In the genomic region with DNA sequence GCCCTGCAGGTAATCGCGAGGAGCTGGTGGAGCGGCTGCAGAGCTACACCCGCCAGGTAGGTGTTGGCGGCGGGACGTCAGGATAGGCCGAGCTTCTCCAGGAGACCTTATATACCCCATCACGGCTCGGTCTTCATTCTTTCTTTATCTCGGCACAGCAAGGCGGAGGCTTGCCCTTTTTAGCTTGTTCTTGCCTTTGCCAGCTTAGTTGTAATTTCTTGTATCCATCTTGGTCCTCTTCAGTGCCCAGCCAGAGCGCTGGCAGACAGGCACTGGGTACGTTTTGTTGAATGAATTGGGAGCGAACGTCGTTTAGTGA, we compare ENCODE assay signal across 8 cellular contexts. TPM values are rescaled to one million over a fixed set of nuclear protein-coding genes. Genes with fewer than 3 reads are reported as not detected.
DNase-seq lines count a peak whose midpoint lies in the region; ATAC-seq, FAIRE-seq and TF ChIP-seq lines count a peak whose summit lies in the region.

No MANE protein-coding gene starts in this region.

- dilution Hi-C loops in endothelial cell of umbilical vein (cut with MboI; ENCODE audit: extremely low pct_ligation_motif_present, low sequenced_read_pairs), result no loop called here

- peaks cover 29% of the 10 kb centered on the region for H3K4me1 ChIP-seq in CD8-positive, alpha-beta T cell (ENCODE audit: insufficient read depth, low read length)
- H3K4me1 ChIP-seq in OCI-LY7 (ENCODE audit: insufficient read depth, low read length, poor library complexity, severe bottlenecking) (peaks cover 21% of the 10 kb centered on the region), endothelial cell of umbilical vein (ENCODE audit: control insufficient read depth, extremely low read depth, insufficient read depth, low read length) (peaks cover 14% of the 10 kb centered on the region)

- no peaks in the 10 kb centered on the region for H3K9me2 ChIP-seq in OCI-LY7 (ENCODE audit: insufficient read depth, low read length)

- no peaks in the 10 kb centered on the region for H3K27me3 ChIP-seq in CD8-positive, alpha-beta T cell (ENCODE audit: insufficient read depth, low read length)
- H3K27me3 ChIP-seq in endothelial cell of umbilical vein (ENCODE audit: control insufficient read depth in 2 of 2, insufficient read depth in 2 of 2, low read length in 2 of 2), result no peaks in the 10 kb centered on the region

- peak overlapping the region; percentile 98 for H3K4me3 Mint-ChIP-seq in CD8-positive, alpha-beta T cell
- peak overlapping the region; percentile 100 for H3K4me3 Mint-ChIP-seq in osteocyte (ENCODE audit: unreplicated experiment)

- no peaks in the 10 kb centered on the region for H3K9me1 ChIP-seq in endothelial cell of umbilical vein (replicated peaks; ENCODE audit: control insufficient read depth, extremely low read depth, insufficient read depth, low read length)

- peaks cover 26% of the 10 kb centered on the region for H3K79me2 ChIP-seq in OCI-LY7 (ENCODE audit: insufficient read depth, low read depth, low read length)
- peaks cover 28% of the 10 kb centered on the region for H3K79me2 ChIP-seq in endothelial cell of umbilical vein (ENCODE audit: control insufficient read depth, insufficient read depth, low read length)

- H3K27ac ChIP-seq in CD8-positive, alpha-beta T cell (ENCODE audit: low read depth, low read length), result peak overlapping the region; percentile 87
- peak overlapping the region; percentile 45 for H3K27ac ChIP-seq in OCI-LY7 (ENCODE audit: low read depth, low read length, poor library complexity, severe bottlenecking)
- H3K27ac ChIP-seq in endothelial cell of umbilical vein (ENCODE audit: insufficient read depth, low read depth, low read length), result peak overlapping the region; percentile 63

- H3K4me2 ChIP-seq in OCI-LY7 (ENCODE audit: low read length) (peak overlapping the region; percentile 79), endothelial cell of umbilical vein (ENCODE audit: insufficient read depth, low read length) (peak overlapping the region; percentile 89)

- no peak for FAIRE-seq in endothelial cell of umbilical vein (lab: Jason Lieb, UNC)

- BruUV-seq in OCI-LY7 (replicated peaks; lab: Mats Ljungman, UMichigan), result TSS peak; percentile 81
- TSS peak; percentile 66 for BruUV-seq in endothelial cell of umbilical vein (replicated peaks; lab: Mats Ljungman, UMichigan)

- H3K9me3 Mint-ChIP-seq in CD8-positive, alpha-beta T cell, result no peaks in the 10 kb centered on the region
- no peaks in the 10 kb centered on the region for H3K9me3 Mint-ChIP-seq in osteocyte (ENCODE audit: unreplicated experiment)

- H3K4me1 Mint-ChIP-seq in CD8-positive, alpha-beta T cell (ENCODE audit: low read depth), result peaks cover 32% of the 10 kb centered on the region
- peaks cover 43% of the 10 kb centered on the region for H3K4me1 Mint-ChIP-seq in osteocyte (ENCODE audit: unreplicated experiment)

- H4K20me1 ChIP-seq in OCI-LY7 (ENCODE audit: insufficient read depth, low read length) (no peaks in the 10 kb centered on the region), endothelial cell of umbilical vein (replicated peaks; ENCODE audit: control insufficient read depth, extremely low read depth, insufficient read depth, low read length) (no peaks in the 10 kb centered on the region)

- peaks cover 27% of the 10 kb centered on the region for H3K36me3 ChIP-seq in CD8-positive, alpha-beta T cell (ENCODE audit: insufficient read depth, low read length)
- H3K36me3 ChIP-seq in OCI-LY7 (ENCODE audit: insufficient read depth, low read length) (peaks cover 49% of the 10 kb centered on the region), endothelial cell of umbilical vein (ENCODE audit: control insufficient read depth in 2 of 2, extremely low read depth in 1 of 2, insufficient read depth in 2 of 2, low read length in 2 of 2) (peaks cover 18 to 22% of the 10 kb centered on the region in 2 experiments)

- TF ChIP-seq CTCF in CD8-positive, alpha-beta T cell (IDR thresholded peaks at IDR 0.05), result no peak
- no peak for TF ChIP-seq CTCF in OCI-LY7 (conservative IDR thresholded peaks at IDR 0.05; ENCODE audit: low read length)
- no peak for TF ChIP-seq CTCF in endothelial cell of umbilical vein (IDR thresholded peaks at IDR 0.05; ENCODE audit: extremely low read depth in 1 of 2, insufficient read depth in 1 of 2, low read depth in 1 of 2, low read length in 2 of 2)
- TF ChIP-seq CTCF in osteocyte (IDR thresholded peaks at IDR 0.05), result no peak

- H2AFZ ChIP-seq in OCI-LY7 (ENCODE audit: low read length), result no peak overlapping the region; the same call in 1 of the 2 replicates
- peak overlapping the region; percentile 83 for H2AFZ ChIP-seq in endothelial cell of umbilical vein (ENCODE audit: low read depth, low read length)

- H3K36me3 Mint-ChIP-seq in CD8-positive, alpha-beta T cell, result peaks cover 42% of the 10 kb centered on the region
- H3K36me3 Mint-ChIP-seq in osteocyte (ENCODE audit: unreplicated experiment), result peaks cover 28% of the 10 kb centered on the region

- DNase-seq in CD8-positive, alpha-beta T cell, result no peak
- no peak for DNase-seq in OCI-LY7 (ENCODE audit: low spot score)
- no peak for DNase-seq in endothelial cell of umbilical vein (ENCODE audit: low read depth, low spot score)
- no peak for DNase-seq in osteocyte (ENCODE audit: extremely low spot score, unreplicated experiment)
- no peak for DNase-seq in NCI-H1105 (lab: John Stamatoyannopoulos, UW)
- no peak for DNase-seq in OCI-M2 (lab: John Stamatoyannopoulos, UW; ENCODE audit: unreplicated experiment)
- no peak for DNase-seq in superior temporal gyrus (ENCODE audit: extremely low spot score)

- H3K27me3 Mint-ChIP-seq in CD8-positive, alpha-beta T cell (ENCODE audit: low read depth), result no peaks in the 10 kb centered on the region
- no peaks in the 10 kb centered on the region for H3K27me3 Mint-ChIP-seq in osteocyte (ENCODE audit: unreplicated experiment)

- TF ChIP-seq POLR2A in endothelial cell of umbilical vein (IDR thresholded peaks at IDR 0.05; ENCODE audit: low read depth, low read length), result no peak

- H3K9ac ChIP-seq in endothelial cell of umbilical vein (replicated peaks; ENCODE audit: extremely low read depth, insufficient read depth, low read length), result peak overlapping the region; percentile 88

- no peaks in the 10 kb centered on the region for H3K9me3 ChIP-seq in CD8-positive, alpha-beta T cell (ENCODE audit: low read length)
- no peaks in the 10 kb centered on the region for H3K9me3 ChIP-seq in OCI-LY7 (ENCODE audit: low read length)
- H3K9me3 ChIP-seq in endothelial cell of umbilical vein (replicated peaks; ENCODE audit: control insufficient read depth, insufficient read depth, low read length), result no peaks in the 10 kb centered on the region

- intact Hi-C loops in CD8-positive, alpha-beta T cell (cut with DNase I, micrococcal nuclease), result loop anchor here (1.0 to 5.0 kb wide), 12 partner anchors 18 to 438 kb away; a partner anchor contains a TSS
- intact Hi-C loops in OCI-LY7 (cut with micrococcal nuclease; ENCODE audit: unreplicated experiment) (loop anchor here (1.0 to 5.0 kb wide), 3 partner anchors 50 to 193 kb away; a partner anchor contains a TSS), endothelial cell of umbilical vein (cut with micrococcal nuclease) (loop anchor here (1.0 to 5.0 kb wide), 4 partner anchors 16 to 192 kb away; a partner anchor contains a TSS)

- CTCF ChIA-PET in CD8-positive, alpha-beta T cell (lab: Charles Lee), result interaction anchor here (0.7 to 4.5 kb wide), 9 partner anchors 8 to 511 kb away, joined by 3 to 31 read pairs (median 4); no protein-coding TSS in a partner anchor
- CTCF ChIA-PET in OCI-LY7 (lab: Charles Lee; ENCODE audit: unreplicated experiment) (interaction anchor here (1.0 kb wide), 2 partner anchors 10 to 50 kb away, joined by 3 to 4 read pairs; no protein-coding TSS in a partner anchor), endothelial cell of umbilical vein (lab: Charles Lee) (interaction anchor here (1.1 to 4.0 kb wide), 3 partner anchors 16 to 282 kb away, joined by 3 to 16 read pairs (median 3); no protein-coding TSS in a partner anchor)

- peak overlapping the region; percentile 97 for H3K27ac Mint-ChIP-seq in CD8-positive, alpha-beta T cell
- peak overlapping the region; percentile 99 for H3K27ac Mint-ChIP-seq in osteocyte (ENCODE audit: unreplicated experiment)

- POLR2A ChIA-PET in CD8-positive, alpha-beta T cell (lab: Charles Lee), result interaction anchor here (0.6 to 2.8 kb wide), 11 partner anchors 15 to 1274 kb away, joined by 3 to 12 read pairs (median 4); a partner anchor contains a TSS
- POLR2A ChIA-PET in OCI-LY7 (lab: Charles Lee), result interaction anchor here (0.8 to 3.0 kb wide), 6 partner anchors 11 to 193 kb away, joined by 3 to 20 read pairs (median 7); no protein-coding TSS in a partner anchor
- POLR2A ChIA-PET in endothelial cell of umbilical vein (lab: Charles Lee), result interaction anchor here (0.6 to 0.9 kb wide), 2 partner anchors 10 to 138 kb away, joined by 3 to 4 read pairs; no protein-coding TSS in a partner anchor

- peak overlapping the region; percentile 97 for H3K4me3 ChIP-seq in CD8-positive, alpha-beta T cell (ENCODE audit: low read depth, low read length)
- peak overlapping the region; percentile 83 for H3K4me3 ChIP-seq in OCI-LY7 (ENCODE audit: low read depth, low read length, poor library complexity, severe bottlenecking)
- H3K4me3 ChIP-seq in endothelial cell of umbilical vein (replicated peaks in 1 of 3; ENCODE audit: insufficient read depth in 1 of 3, low read depth in 1 of 3, low read length in 3 of 3), result peak overlapping the region; percentile 67 to 93 (median 80)

- no peak for ATAC-seq in CD8-positive, alpha-beta T cell
- ATAC-seq in HG03280 (IDR thresholded peaks at IDR 0.05; ENCODE audit: unreplicated experiment), result no peak

RNA-seq across cellular contexts. Expression of a gene that starts 0.5 kb away (rescaled TPM):
- total RNA-seq in CD8-positive, alpha-beta T cell, result 100 to 1,000 TPM; 196 to 217 TPM
- 185 and 191 TPM in 2 replicates for total RNA-seq in OCI-LY7 (2014; rRNA removed; shearing (Covaris generic))
- 251 and 260 TPM in 2 replicates for total RNA-seq in OCI-LY7 (2022)
- 179 and 196 TPM in 2 replicates for total RNA-seq in endothelial cell of umbilical vein
- 99.4 and 132 TPM in 2 replicates for polyA plus RNA-seq in endothelial cell of umbilical vein
- polyA plus RNA-seq in endothelial cell of umbilical vein (2011; cell fraction: cytosol; rRNA removed), result 127 and 139 TPM in 2 replicates
- polyA plus RNA-seq in endothelial cell of umbilical vein (2011; cell fraction: nucleus; rRNA removed), result 131 and 143 TPM in 2 replicates
- polyA plus RNA-seq in endothelial cell of umbilical vein (2012), result 160 and 170 TPM in 2 replicates
- 37.8 and 42.4 TPM in 2 replicates for polyA minus RNA-seq in endothelial cell of umbilical vein
- 65.5 TPM for polyA minus RNA-seq in endothelial cell of umbilical vein (2011; cell fraction: cytosol; rRNA and poly(A)+ RNA removed)
- polyA minus RNA-seq in endothelial cell of umbilical vein (2011; cell fraction: nucleus; rRNA and poly(A)+ RNA removed), result 32.6 and 36.4 TPM in 2 replicates
- 193 and 198 TPM in 2 replicates for total RNA-seq in osteocyte

RNA-seq across cellular contexts. Expression of a gene that starts 3.7 kb away (rescaled TPM):
- total RNA-seq in CD8-positive, alpha-beta T cell, result not detected
- not detected in 2 replicates for total RNA-seq in OCI-LY7 (2014; rRNA removed; shearing (Covaris generic))
- not detected in 2 replicates for total RNA-seq in OCI-LY7 (2022)
- not detected in 2 replicates for total RNA-seq in endothelial cell of umbilical vein
- 0.15 and 0.24 TPM in 2 replicates for polyA plus RNA-seq in endothelial cell of umbilical vein
- polyA plus RNA-seq in endothelial cell of umbilical vein (2011; cell fraction: cytosol; rRNA removed), result 0.04 and 0.06 TPM in 2 replicates
- 0.17 TPM in 1 of 2 replicates, not detected in the other for polyA plus RNA-seq in endothelial cell of umbilical vein (2011; cell fraction: nucleus; rRNA removed)
- not detected in 2 replicates for polyA plus RNA-seq in endothelial cell of umbilical vein (2012)
- polyA minus RNA-seq in endothelial cell of umbilical vein, result not detected in 2 replicates
- polyA minus RNA-seq in endothelial cell of umbilical vein (2011; cell fraction: cytosol; rRNA and poly(A)+ RNA removed), result not detected
- polyA minus RNA-seq in endothelial cell of umbilical vein (2011; cell fraction: nucleus; rRNA and poly(A)+ RNA removed), result not detected in 2 replicates
- total RNA-seq in osteocyte, result 0.71 and 0.94 TPM in 2 replicates

RNA-seq across cellular contexts. Expression of a gene that starts 17.4 kb away (rescaled TPM):
- total RNA-seq in CD8-positive, alpha-beta T cell, result 100 to 1,000 TPM; 161 to 176 TPM
- 21.2 and 23.7 TPM in 2 replicates for total RNA-seq in OCI-LY7 (2014; rRNA removed; shearing (Covaris generic))
- total RNA-seq in OCI-LY7 (2022) (50.5 and 52.5 TPM in 2 replicates), endothelial cell of umbilical vein (52.8 and 64.4 TPM in 2 replicates), osteocyte (83.8 and 84.9 TPM in 2 replicates)
- polyA plus RNA-seq in endothelial cell of umbilical vein, result 24.8 and 26.4 TPM in 2 replicates
- 25.8 and 31.1 TPM in 2 replicates for polyA plus RNA-seq in endothelial cell of umbilical vein (2011; cell fraction: cytosol; rRNA removed)
- polyA plus RNA-seq in endothelial cell of umbilical vein (2011; cell fraction: nucleus; rRNA removed), result 52.0 and 54.9 TPM in 2 replicates
- polyA plus RNA-seq in endothelial cell of umbilical vein (2012), result 53.6 and 59.1 TPM in 2 replicates
- 60.0 and 67.9 TPM in 2 replicates for polyA minus RNA-seq in endothelial cell of umbilical vein
- polyA minus RNA-seq in endothelial cell of umbilical vein (2011; cell fraction: cytosol; rRNA and poly(A)+ RNA removed), result 63.5 TPM
- 63.3 and 93.6 TPM in 2 replicates for polyA minus RNA-seq in endothelial cell of umbilical vein (2011; cell fraction: nucleus; rRNA and poly(A)+ RNA removed)

RNA-seq across cellular contexts. Expression of a gene that starts 26.3 kb away (rescaled TPM):
- not detected for total RNA-seq in CD8-positive, alpha-beta T cell
- total RNA-seq in OCI-LY7 (2014; rRNA removed; shearing (Covaris generic)), result not detected in 2 replicates
- total RNA-seq in OCI-LY7 (2022) (not detected in 2 replicates), endothelial cell of umbilical vein (1.0 and 1.3 TPM in 2 replicates), osteocyte (0.54 and 1.1 TPM in 2 replicates)
- polyA plus RNA-seq in endothelial cell of umbilical vein, result 0.68 and 0.89 TPM in 2 replicates
- 1.1 and 1.7 TPM in 2 replicates for polyA plus RNA-seq in endothelial cell of umbilical vein (2011; cell fraction: cytosol; rRNA removed)
- 0.41 and 0.58 TPM in 2 replicates for polyA plus RNA-seq in endothelial cell of umbilical vein (2011; cell fraction: nucleus; rRNA removed)
- polyA plus RNA-seq in endothelial cell of umbilical vein (2012), result 0.58 and 0.78 TPM in 2 replicates
- polyA minus RNA-seq in endothelial cell of umbilical vein, result 0.42 TPM in 1 of 2 replicates, not detected in the other
- 0.61 TPM for polyA minus RNA-seq in endothelial cell of umbilical vein (2011; cell fraction: cytosol; rRNA and poly(A)+ RNA removed)
- 0.48 TPM in 1 of 2 replicates, not detected in the other for polyA minus RNA-seq in endothelial cell of umbilical vein (2011; cell fraction: nucleus; rRNA and poly(A)+ RNA removed)

RNA-seq across cellular contexts. Expression of a gene that starts 40.8 kb away (rescaled TPM):
- not detected for total RNA-seq in CD8-positive, alpha-beta T cell
- not detected in 2 replicates for total RNA-seq in OCI-LY7 (2014; rRNA removed; shearing (Covaris generic))
- not detected in 2 replicates for total RNA-seq in OCI-LY7 (2022)
- 0.46 and 0.92 TPM in 2 replicates for total RNA-seq in endothelial cell of umbilical vein
- 2.2 and 2.5 TPM in 2 replicates for polyA plus RNA-seq in endothelial cell of umbilical vein
- polyA plus RNA-seq in endothelial cell of umbilical vein (2011; cell fraction: cytosol; rRNA removed), result 0.74 and 1.1 TPM in 2 replicates
- 0.36 TPM in 1 of 2 replicates, not detected in the other for polyA plus RNA-seq in endothelial cell of umbilical vein (2011; cell fraction: nucleus; rRNA removed)
- not detected in 2 replicates for polyA plus RNA-seq in endothelial cell of umbilical vein (2012)
- polyA minus RNA-seq in endothelial cell of umbilical vein, result 0.93 TPM in 1 of 2 replicates, not detected in the other
- not detected for polyA minus RNA-seq in endothelial cell of umbilical vein (2011; cell fraction: cytosol; rRNA and poly(A)+ RNA removed)
- not detected in 2 replicates for polyA minus RNA-seq in endothelial cell of umbilical vein (2011; cell fraction: nucleus; rRNA and poly(A)+ RNA removed)
- not detected in 2 replicates for total RNA-seq in osteocyte
